In the genomic region with DNA sequence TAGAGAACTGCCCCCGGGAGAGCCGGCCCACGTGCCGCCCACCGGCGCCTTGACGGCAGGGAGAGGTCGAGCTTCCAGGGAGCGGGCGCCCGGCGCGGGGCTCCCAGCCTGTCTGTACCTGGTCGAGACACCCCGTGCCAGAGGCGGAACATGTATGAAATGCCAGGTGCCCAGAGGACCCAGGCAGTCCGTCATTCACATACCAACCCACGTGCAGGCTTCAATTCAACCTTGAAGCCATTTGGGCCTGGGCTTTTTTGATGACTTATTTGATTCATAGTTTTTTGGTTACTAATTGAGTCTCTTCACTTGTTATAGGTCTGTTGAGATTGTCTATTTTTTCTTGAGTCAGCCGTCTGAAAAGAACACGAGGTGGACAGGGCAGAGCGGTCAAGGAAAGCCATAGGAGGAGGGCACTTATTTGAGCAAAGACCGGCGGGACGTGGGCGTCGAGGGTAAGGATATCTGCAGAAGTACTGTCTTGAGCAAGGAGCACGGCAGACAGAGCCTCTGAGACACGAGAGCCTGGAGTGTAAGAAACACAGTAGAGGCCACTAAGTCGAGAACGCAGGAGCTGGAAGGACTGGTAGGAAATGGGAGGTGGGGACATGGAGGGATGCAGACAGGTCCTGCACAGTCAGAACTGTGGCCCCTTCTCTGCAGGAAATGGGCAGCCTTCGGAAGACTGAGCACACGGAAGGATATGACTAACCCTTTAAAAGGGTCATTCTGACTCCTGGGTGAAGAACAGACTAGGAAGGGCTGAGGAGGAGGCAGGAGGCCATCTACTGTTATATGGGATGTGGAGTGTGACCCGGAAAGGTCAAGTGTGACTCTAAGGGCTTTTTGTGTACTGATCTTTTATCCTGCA, we compare ENCODE assay signal across 8 cellular contexts. TPM values are rescaled to one million over a fixed set of nuclear protein-coding genes. Genes with fewer than 3 reads are reported as not detected.
DNase-seq lines count a peak whose midpoint lies in the region; ATAC-seq and TF ChIP-seq lines count a peak whose summit lies in the region.

No MANE protein-coding gene starts in this region.

- no peaks in the 10 kb centered on the region for H3K27me3 Mint-ChIP-seq in activated T-cell treated with anti-CD3 and anti-CD28 coated beads, Interleukin-2, amount 50 U/mL, for 72 hours (ENCODE audit: low read depth)

- H3K27ac ChIP-seq in HEK293 (ENCODE audit: extremely low read depth, low read depth, low read length) (no peak overlapping the region; the same call in 1 of the 2 replicates), stomach (peak overlapping the region; percentile 80 to 89 (median 85))

- peak overlapping the region; percentile 74 for H3K4me3 ChIP-seq in BJ (ENCODE audit: low read depth, low read length)
- peak overlapping the region; percentile 65 for H3K4me3 ChIP-seq in HEK293 (ENCODE audit: low read depth, low read length)
- H3K4me3 ChIP-seq in iPS-11a (ENCODE audit: low read depth, low read length) = peak overlapping the region; percentile 61
- H3K4me3 ChIP-seq in stomach = peak overlapping the region; percentile 73 to 99 (median 82)

- no peak for TF ChIP-seq POLR2A in stomach (IDR thresholded peaks at IDR 0.05)

- 49 to 60% (median 54%) methylated on average over 24 to 33 of the region's 33 CpGs for WGBS in stomach, 5 donors

- TF ChIP-seq EP300 in stomach (IDR thresholded peaks at IDR 0.05) = no peak

- H3K4me3 Mint-ChIP-seq in activated T-cell treated with anti-CD3 and anti-CD28 coated beads, Interleukin-2, amount 50 U/mL, for 72 hours = peak overlapping the region; percentile 79 to 91

- H3K9me3 ChIP-seq in HEK293 (ENCODE audit: control insufficient read depth, insufficient read depth, low read depth, low read length) (no peaks in the 10 kb centered on the region), stomach (peaks cover 0 to 21% (median 4%) of the 10 kb centered on the region in 4 donors)

- TF ChIP-seq CTCF in BJ (IDR thresholded peaks at IDR 0.05; ENCODE audit: insufficient read depth, low read depth, low read length) (no peak), HEK293 (tag by site-specific recombination; IDR thresholded peaks at IDR 0.05) (no peak), stomach (IDR thresholded peaks at IDR 0.05) (no peak)

- H3K36me3 ChIP-seq in BJ (ENCODE audit: control insufficient read depth, insufficient read depth, low read length) = peaks cover 3% of the 10 kb centered on the region; the same call in 1 of the 2 replicates
- H3K36me3 ChIP-seq in HEK293 (ENCODE audit: control insufficient read depth in 2 of 2, insufficient read depth in 1 of 2, low read length in 2 of 2) = peaks cover 11 to 49% of the 10 kb centered on the region in 2 experiments; a peak in 2 of 3 replicates
- H3K36me3 ChIP-seq in stomach = peaks cover 3 to 31% (median 30%) of the 10 kb centered on the region in 4 donors

- peak in 1 of 2 donors; percentile 10 for ATAC-seq in activated T-cell treated with anti-CD3 and anti-CD28 coated beads, Interleukin-2, amount 50 U/mL, for 72 hours (replicated peaks in 1 of 2)
- ATAC-seq in left lobe of liver = no peak

- CTCF ChIA-PET in BJ (lab: Yijun Ruan, JAX) = no interaction called here
- CTCF ChIA-PET in HEK293 (lab: Yijun Ruan, JAX) = interaction anchor here (0.7 kb wide), 1 partner anchor 66 kb away, joined by 3 read pairs; no protein-coding TSS in a partner anchor

- no peaks in the 10 kb centered on the region; the same call in 1 of the 2 replicates for H3K4me1 ChIP-seq in HEK293 (ENCODE audit: control insufficient read depth, insufficient read depth, low read length)
- H3K4me1 ChIP-seq in stomach = peaks cover 22 to 45% (median 43%) of the 10 kb centered on the region in 4 donors

- POLR2A ChIA-PET in BJ (lab: Charles Lee) (no interaction called here), HEK293 (lab: Yijun Ruan, JAX) (interaction anchor here (1.3 kb wide), 1 partner anchor 143 kb away, joined by 5 read pairs; no protein-coding TSS in a partner anchor)

- H3K36me3 Mint-ChIP-seq in activated T-cell treated with anti-CD3 and anti-CD28 coated beads, Interleukin-2, amount 50 U/mL, for 72 hours (ENCODE audit: insufficient read depth in 2 of 2) = peaks cover 21 to 37% of the 10 kb centered on the region in 2 donors

- peaks cover 64% of the 10 kb centered on the region for H3K4me1 Mint-ChIP-seq in activated T-cell treated with anti-CD3 and anti-CD28 coated beads, Interleukin-2, amount 50 U/mL, for 72 hours (ENCODE audit: low read depth)

- intact Hi-C loops in stomach (cut with DNase I; ENCODE audit: low total_unique reads) = no loop called here

- DNase-seq in BJ (ENCODE audit: low read depth) = no peak
- no peak for DNase-seq in activated T-cell treated with anti-CD3 and anti-CD28 coated beads, Interleukin-2, amount 50 U/mL, for 72 hours
- no peak for DNase-seq in stomach
- DNase-seq in stimulated activated CD4-positive, alpha-beta T cell treated with anti-CD3 and anti-CD28 coated beads, Interleukin-4, amount 100 ng/mL, for 4 hours = no peak
- no peak for DNase-seq in left lobe of liver (ENCODE audit: low spot score)
- DNase-seq in medulla oblongata (ENCODE audit: extremely low spot score) = no peak

- peaks cover 3 to 4% of the 10 kb centered on the region in 2 donors for H3K9me3 Mint-ChIP-seq in activated T-cell treated with anti-CD3 and anti-CD28 coated beads, Interleukin-2, amount 50 U/mL, for 72 hours

- H3K27me3 ChIP-seq in BJ (ENCODE audit: control insufficient read depth, insufficient read depth, low read length) = no peaks in the 10 kb centered on the region
- H3K27me3 ChIP-seq in stomach = no peaks in the 10 kb centered on the region

- peak overlapping the region; percentile 54 for H3K27ac Mint-ChIP-seq in activated T-cell treated with anti-CD3 and anti-CD28 coated beads, Interleukin-2, amount 50 U/mL, for 72 hours

TF ChIP-seq in HEK293, 187 proteins besides CTCF, POLR2A, EP300 and RAD21:
- no peak for TF ChIP-seq ZNF169 (tag by site-specific recombination; IDR thresholded peaks at IDR 0.05)
- TF ChIP-seq, protein P1, sequence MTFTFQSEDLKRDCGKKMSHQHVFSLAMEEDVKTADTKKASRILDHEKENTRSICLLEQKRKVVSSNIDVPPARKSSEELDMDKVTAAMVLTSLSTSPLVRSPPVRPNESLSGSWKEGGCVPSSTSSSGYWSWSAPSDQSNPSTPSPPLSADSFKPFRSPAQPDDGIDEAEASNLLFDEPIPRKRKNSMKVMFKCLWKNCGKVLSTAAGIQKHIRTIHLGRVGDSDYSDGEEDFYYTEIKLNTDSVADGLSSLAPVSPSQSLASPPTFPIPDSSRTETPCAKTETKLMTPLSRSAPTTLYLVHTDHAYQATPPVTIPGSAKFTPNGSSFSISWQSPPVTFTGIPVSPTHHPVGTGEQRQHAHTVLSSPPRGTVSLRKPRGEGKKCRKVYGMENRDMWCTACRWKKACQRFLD (tag by site-specific recombination; IDR thresholded peaks at IDR 0.05) = no peak
- no peak for TF ChIP-seq ZNF623 (tag by site-specific recombination; IDR thresholded peaks at IDR 0.05)
- TF ChIP-seq, protein P2, sequence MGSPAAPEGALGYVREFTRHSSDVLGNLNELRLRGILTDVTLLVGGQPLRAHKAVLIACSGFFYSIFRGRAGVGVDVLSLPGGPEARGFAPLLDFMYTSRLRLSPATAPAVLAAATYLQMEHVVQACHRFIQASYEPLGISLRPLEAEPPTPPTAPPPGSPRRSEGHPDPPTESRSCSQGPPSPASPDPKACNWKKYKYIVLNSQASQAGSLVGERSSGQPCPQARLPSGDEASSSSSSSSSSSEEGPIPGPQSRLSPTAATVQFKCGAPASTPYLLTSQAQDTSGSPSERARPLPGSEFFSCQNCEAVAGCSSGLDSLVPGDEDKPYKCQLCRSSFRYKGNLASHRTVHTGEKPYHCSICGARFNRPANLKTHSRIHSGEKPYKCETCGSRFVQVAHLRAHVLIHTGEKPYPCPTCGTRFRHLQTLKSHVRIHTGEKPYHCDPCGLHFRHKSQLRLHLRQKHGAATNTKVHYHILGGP (tag by site-specific recombination; IDR thresholded peaks at IDR 0.05) = no peak
- no peak for TF ChIP-seq KLF1 (tag by site-specific recombination; IDR thresholded peaks at IDR 0.05)
- TF ChIP-seq ZNF776 (tag by site-specific recombination; IDR thresholded peaks at IDR 0.05; ENCODE audit: borderline replicate concordance) = no peak
- TF ChIP-seq ZNF600 (tag by site-specific recombination; IDR thresholded peaks at IDR 0.05) = peak; percentile 36; the same call in 1 of the 2 replicates
- no peak for TF ChIP-seq ZNF202 (tag by site-specific recombination; IDR thresholded peaks at IDR 0.05; ENCODE audit: borderline replicate concordance)

RNA-seq across cellular contexts. Expression of a gene that starts 1.2 kb away (rescaled TPM):
- polyA plus RNA-seq in BJ (2011; rRNA removed) = 3.8 and 4.1 TPM in 2 replicates
- polyA minus RNA-seq in BJ (2011; rRNA and poly(A)+ RNA removed) = 25.1 and 33.3 TPM in 2 replicates
- 10 to 100 TPM; 42.2 to 53.4 TPM for total RNA-seq in activated T-cell treated with anti-CD3 and anti-CD28 coated beads, Interleukin-2, amount 50 U/mL, for 72 hours
- 100 to 1,000 TPM in 1 of 5 donors, 10 to 100 TPM in 4; 10.5 to 238 (median 15.4) TPM for total RNA-seq in stomach
- polyA plus RNA-seq in stomach = 1 to 10 TPM; 2.4 to 7.2 (median 3.7) TPM
- 10.7 TPM for total RNA-seq in left lobe of liver

RNA-seq across cellular contexts. Expression of a gene that starts 52.6 kb away (rescaled TPM):
- polyA plus RNA-seq in BJ (2011; rRNA removed) (42.1 and 50.2 TPM in 2 replicates), stomach (10 to 100 TPM; 34.7 to 55.4 (median 34.8) TPM)
- polyA minus RNA-seq in BJ (2011; rRNA and poly(A)+ RNA removed) = 15.2 and 19.0 TPM in 2 replicates
- 10 to 100 TPM; 35.6 to 41.6 TPM for total RNA-seq in activated T-cell treated with anti-CD3 and anti-CD28 coated beads, Interleukin-2, amount 50 U/mL, for 72 hours
- total RNA-seq in stomach (10 to 100 TPM; 22.6 to 70.1 (median 50.4) TPM), left lobe of liver (18.7 TPM)
